In the genomic region with DNA sequence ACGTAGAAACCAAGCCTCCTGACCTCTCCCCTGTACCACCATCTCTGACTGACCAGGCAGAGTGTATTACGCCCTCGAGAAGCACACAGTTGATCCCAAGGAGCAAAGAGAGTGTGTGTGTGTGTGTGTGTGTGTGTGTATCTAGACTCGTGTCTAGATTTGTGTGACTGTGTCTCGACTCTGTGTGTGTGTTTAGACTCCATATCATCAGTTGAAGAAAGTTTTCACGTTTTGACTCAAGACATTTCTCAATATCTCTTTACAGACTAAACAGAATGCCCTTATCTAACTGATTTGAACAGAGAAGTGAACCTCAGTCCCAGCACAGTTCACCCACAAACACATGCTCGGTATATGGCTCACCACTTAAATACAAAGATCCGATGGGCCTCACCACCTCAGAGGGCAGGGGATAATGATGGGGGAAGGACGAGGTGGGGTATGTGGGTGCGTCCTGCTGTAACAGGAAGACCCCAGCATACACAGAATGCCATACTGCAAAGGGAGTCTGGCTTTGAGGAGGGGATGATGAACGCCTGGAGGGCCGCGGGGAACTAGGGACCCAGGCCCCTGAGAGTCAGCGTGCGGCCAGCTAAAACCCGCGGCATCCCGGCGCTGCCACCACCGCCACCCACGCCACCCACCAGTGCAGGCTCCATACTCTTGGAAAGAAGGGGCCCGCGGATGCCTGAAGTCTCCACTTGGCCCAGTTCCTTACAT, we compare ENCODE assay signal across 8 cellular contexts. TPM values are rescaled to one million over a fixed set of nuclear protein-coding genes. Genes with fewer than 3 reads are reported as not detected.
DNase-seq lines count a peak whose midpoint lies in the region; ATAC-seq and TF ChIP-seq lines count a peak whose summit lies in the region.

No MANE protein-coding gene starts in this region.

- H3K36me3 ChIP-seq in cardiac muscle cell (peaks cover 22% of the 10 kb centered on the region), SJCRH30 (peaks cover 19% of the 10 kb centered on the region), colonic mucosa (peaks cover 11% of the 10 kb centered on the region)

- no peak for TF ChIP-seq CTCF in cardiac muscle cell (IDR thresholded peaks at IDR 0.05; ENCODE audit: low read depth, low read length)
- TF ChIP-seq CTCF in colonic mucosa (IDR thresholded peaks at IDR 0.05): no peak

- H3K9me3 ChIP-seq in cardiac muscle cell (ENCODE audit: low read depth) (no peaks in the 10 kb centered on the region), SJCRH30 (replicated peaks) (no peaks in the 10 kb centered on the region), colonic mucosa (no peaks in the 10 kb centered on the region)

- H3K4me1 ChIP-seq in cardiac muscle cell (ENCODE audit: low read depth) (peaks cover 6% of the 10 kb centered on the region), SJCRH30 (peaks cover 6% of the 10 kb centered on the region; the same call in 1 of the 2 replicates), colonic mucosa (no peaks in the 10 kb centered on the region)

- peaks cover 8% of the 10 kb centered on the region for H3K9me3 Mint-ChIP-seq in stimulated activated naive CD8-positive, alpha-beta T cell treated with anti-CD3 and anti-CD28 coated beads, Interleukin-15, Interleukin-2, amounts not matched to agents 100 ng/mL and 50 ng/mL, for 24 hours

- peak; percentile 17 for ATAC-seq in HG02885 (IDR thresholded peaks at IDR 0.05; ENCODE audit: poor library complexity, unreplicated experiment)

- peak overlapping the region; percentile 68 to 95 for H3K9ac ChIP-seq in colonic mucosa (ENCODE audit: low read depth in 2 of 2, low read length in 2 of 2)

- peak overlapping the region; percentile 99 for H3K4me3 Mint-ChIP-seq in stimulated activated naive CD8-positive, alpha-beta T cell treated with anti-CD3 and anti-CD28 coated beads, Interleukin-15, Interleukin-2, amounts not matched to agents 100 ng/mL and 50 ng/mL, for 24 hours

- H3K4me3 ChIP-seq in cardiac muscle cell (peak overlapping the region; percentile 68), SJCRH30 (peak overlapping the region; percentile 83), colonic mucosa (peak overlapping the region; percentile 82)

- peaks cover 38% of the 10 kb centered on the region for H3K4me1 Mint-ChIP-seq in stimulated activated naive CD8-positive, alpha-beta T cell treated with anti-CD3 and anti-CD28 coated beads, Interleukin-15, Interleukin-2, amounts not matched to agents 100 ng/mL and 50 ng/mL, for 24 hours (ENCODE audit: low read depth)

- H3K27me3 ChIP-seq in cardiac muscle cell (no peaks in the 10 kb centered on the region), SJCRH30 (no peaks in the 10 kb centered on the region), colonic mucosa (no peaks in the 10 kb centered on the region)

- H3K27me3 Mint-ChIP-seq in stimulated activated naive CD8-positive, alpha-beta T cell treated with anti-CD3 and anti-CD28 coated beads, Interleukin-15, Interleukin-2, amounts not matched to agents 100 ng/mL and 50 ng/mL, for 24 hours: no peaks in the 10 kb centered on the region

- peaks cover 54% of the 10 kb centered on the region for H3K36me3 Mint-ChIP-seq in stimulated activated naive CD8-positive, alpha-beta T cell treated with anti-CD3 and anti-CD28 coated beads, Interleukin-15, Interleukin-2, amounts not matched to agents 100 ng/mL and 50 ng/mL, for 24 hours (ENCODE audit: low read depth)

- peak overlapping the region; percentile 98 for H3K27ac Mint-ChIP-seq in stimulated activated naive CD8-positive, alpha-beta T cell treated with anti-CD3 and anti-CD28 coated beads, Interleukin-15, Interleukin-2, amounts not matched to agents 100 ng/mL and 50 ng/mL, for 24 hours

- peak; percentile 35 to 40 for DNase-seq in cardiac muscle cell (ENCODE audit: low read depth in 1 of 2, low spot score in 1 of 2)
- DNase-seq in cardiac septum (ENCODE audit: low spot score): no peak
- DNase-seq in SJCRH30: peak in 1 of 2 experiments; percentile 22
- peak; percentile 34 for DNase-seq in colonic mucosa
- DNase-seq in lung microvascular endothelial cell (ENCODE audit: low read depth in 2 of 2): peak; percentile 15 to 40
- DNase-seq in NCI-H774 (lab: John Stamatoyannopoulos, UW): no peak

- intact Hi-C loops in cardiac septum (cut with DNase I) (no loop called here), colonic mucosa (cut with DNase I) (no loop called here)

- peak overlapping the region; percentile 57 for H3K27ac ChIP-seq in cardiac muscle cell
- peak overlapping the region; percentile 48 for H3K27ac ChIP-seq in SJCRH30
- peak overlapping the region; percentile 24 for H3K27ac ChIP-seq in colonic mucosa

RNA-seq across cellular contexts. Expression of a gene that starts 0.8 kb away (rescaled TPM):
- 40.4 and 44.1 TPM in 2 replicates for total RNA-seq in cardiac muscle cell
- polyA plus RNA-seq in cardiac muscle cell: 46.6 and 49.3 TPM in 2 replicates
- total RNA-seq in cardiac septum: 19.8 TPM
- total RNA-seq in SJCRH30 (2014; rRNA removed; shearing (Covaris generic)): 85.1 and 85.2 TPM in 2 replicates
- total RNA-seq in colonic mucosa: 100 to 1,000 TPM; 153 to 235 TPM
- 61.0 and 82.1 TPM in 2 replicates for total RNA-seq in lung microvascular endothelial cell

RNA-seq across cellular contexts. Expression of a gene that starts 38.0 kb away (rescaled TPM):
- total RNA-seq in cardiac muscle cell (18.6 and 21.9 TPM in 2 replicates), cardiac septum (12.4 TPM), colonic mucosa (10 to 100 TPM; 32.0 to 40.7 TPM), lung microvascular endothelial cell (37.7 and 39.9 TPM in 2 replicates)
- polyA plus RNA-seq in cardiac muscle cell: 40.6 and 45.6 TPM in 2 replicates
- 22.5 and 23.3 TPM in 2 replicates for total RNA-seq in SJCRH30 (2014; rRNA removed; shearing (Covaris generic))

Comparison
In these comparisons a context has a peak if more than half of its experiments do, and no peak if none do; other contexts are left out.
1. DNase-seq: peak in cardiac muscle cell (2 of 2), colonic mucosa (single experiment) and lung microvascular endothelial cell (2 of 2); none in cardiac septum (single experiment) and NCI-H774 (single experiment).
2. Peak in every context shown above with its lines, with median percentiles within 50 percentile points of each other: H3K27ac ChIP-seq and H3K4me3 ChIP-seq.